Comparison of ENCODE assay signal across 8 cellular contexts in genomic region chr20:36836591-36837329, GRCh38. TPM values are rescaled to one million over a fixed set of nuclear protein-coding genes. Genes with fewer than 3 reads are reported as not detected.
DNase-seq lines count a peak whose midpoint lies in the region; ATAC-seq and TF ChIP-seq lines count a peak whose summit lies in the region.

No MANE protein-coding gene starts in this region.

- no peak for ATAC-seq in GM19455 (IDR thresholded peaks at IDR 0.05; ENCODE audit: unreplicated experiment)

- DNase-seq in DMS153 treated with DMSO at 0.1 percent for 48 hours (lab: John Stamatoyannopoulos, UW; ENCODE audit: unreplicated experiment), result peak; percentile 11
- DNase-seq in HT-29 (ENCODE audit: low spot score), result peak; percentile 85
- peak; percentile 62 to 88 (median 77) for DNase-seq in Peyer's patch
- peak; percentile 39 for DNase-seq in adipocyte (ENCODE audit: low read depth)
- DNase-seq in iPS DF 19.7 (ENCODE audit: low read depth, low spot score), result peak; percentile 78
- peak; percentile 7 to 40 for DNase-seq in stimulated activated CD4-positive, alpha-beta T cell treated with anti-CD3 and anti-CD28 coated beads, Interleukin-4, amount 100 ng/mL, for 4 hours
- no peak for DNase-seq in mucosa of gallbladder (ENCODE audit: low spot score)

- TF ChIP-seq POLR2A in Peyer's patch (IDR thresholded peaks at IDR 0.05), result no peak

- H3K4me3 ChIP-seq in Peyer's patch (no peak overlapping the region), adipocyte (ENCODE audit: low read length) (no peak overlapping the region)

- H3K27me3 ChIP-seq in Peyer's patch (no peaks in the 10 kb centered on the region), adipocyte (replicated peaks; ENCODE audit: control insufficient read depth, insufficient read depth, low read length) (no peaks in the 10 kb centered on the region)

- H3K36me3 ChIP-seq in Peyer's patch (no peaks in the 10 kb centered on the region), adipocyte (ENCODE audit: control insufficient read depth, insufficient read depth, low read length, severe bottlenecking) (peaks cover 6% of the 10 kb centered on the region)

- TF ChIP-seq CTCF in Peyer's patch (IDR thresholded peaks at IDR 0.05), result peak in 4 of 6 experiments; percentile 16 to 57 (median 51)

- H3K27ac ChIP-seq in Peyer's patch, result peak overlapping the region; percentile 15 to 75 (median 69)

- H3K4me1 ChIP-seq in Peyer's patch (peaks cover 0 to 50% (median 8%) of the 10 kb centered on the region in 4 donors), adipocyte (ENCODE audit: control insufficient read depth, insufficient read depth, low read length) (peaks cover 30% of the 10 kb centered on the region)

- H3K9ac ChIP-seq in adipocyte (ENCODE audit: low read length), result no peak overlapping the region

- H3K9me3 ChIP-seq in Peyer's patch (no peaks in the 10 kb centered on the region), adipocyte (ENCODE audit: control insufficient read depth, low read length) (no peaks in the 10 kb centered on the region)

RNA-seq across cellular contexts. Expression of gene TLDC2, which starts 39.2 kb away (rescaled TPM):
- total RNA-seq in HT-29 (2014; rRNA removed; shearing (Covaris generic)), result 0.25 and 0.89 TPM in 2 replicates
- total RNA-seq in Peyer's patch (100 to 1,000 TPM in 2 of 4 donors, 10 to 100 TPM in 2; 22.3 to 114 (median 70.1) TPM), mucosa of gallbladder (9.7 TPM)
